1 cellular context compared by ENCODE assay signal in genomic region chr1:97013904-97014303, GRCh38.
A peak's percentile ranks its signal among the peaks of the same experiment; 100 is the strongest.
TF ChIP-seq lines count a peak whose summit lies in the region.

No MANE protein-coding gene starts in this region.

TF ChIP-seq in SK-N-SH, 30 proteins besides CTCF, POLR2A, EP300 and RAD21 (continued from another document):
- 0 out of 2 replicates have a peak, but pooled peaks have one; percentile 30 for TF ChIP-seq PBX3 (IDR thresholded peaks at IDR 0.05)
- peak; percentile 74 for TF ChIP-seq FOSL2 (IDR thresholded peaks at IDR 0.05; ENCODE audit: borderline replicate concordance, low read depth)
- peak; percentile 55 for TF ChIP-seq TCF12 (IDR thresholded peaks at IDR 0.05)
